ENCODE assay signal across 18 cellular contexts in the genomic region with DNA sequence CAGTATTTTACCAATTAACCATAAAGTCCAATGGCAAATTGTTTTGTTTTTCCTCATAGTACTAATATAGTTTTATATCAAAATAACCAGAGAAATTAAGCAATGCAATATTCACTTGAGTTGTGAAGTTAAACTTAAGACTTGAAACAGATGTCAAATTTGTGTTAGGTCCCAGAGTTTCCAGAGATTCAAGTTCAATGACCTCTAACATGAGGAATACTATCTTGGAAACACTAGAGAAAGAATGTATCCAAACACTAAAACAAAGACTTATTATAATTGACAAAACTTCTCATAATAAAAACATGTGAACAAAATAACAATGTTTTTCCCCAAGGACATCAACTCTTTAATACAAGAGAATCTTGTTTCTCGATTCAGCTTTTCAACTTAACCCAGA. TPM values are rescaled to one million over a fixed set of nuclear protein-coding genes. Genes with fewer than 3 reads are reported as not detected.
DNase-seq lines count a peak whose midpoint lies in the region; ATAC-seq, FAIRE-seq and TF ChIP-seq lines count a peak whose summit lies in the region.
"Had no signal": no experiment of that assay in that cellular context is flagged by ENCODE, and none has a peak within 500 bp of the region (broad histone marks: within the 10 kb centered on the region; RNA-seq: fewer than 3 reads in every experiment).

No MANE protein-coding gene starts in this region.

- peak; percentile 93 for FAIRE-seq in endometrium (lab: Jason Lieb, UNC)
- FAIRE-seq: GM12878, GM18507, HepG2, HTR-8/SVneo had no signal

- peaks cover 0 to 2% (median 0%) of the 10 kb centered on the region in 3 donors for H3K27me3 Mint-ChIP-seq in immature natural killer cell (ENCODE audit: low read depth in 3 of 3)
- H3K27me3 Mint-ChIP-seq: CD4-positive, CD25-positive, alpha-beta regulatory T cell had no signal

- no peak for ATAC-seq in left colon
- ATAC-seq: GM12878, HepG2 had no signal

- no peaks in the 10 kb centered on the region for H3K9me3 Mint-ChIP-seq in immature natural killer cell
- H3K9me3 Mint-ChIP-seq: CD4-positive, CD25-positive, alpha-beta regulatory T cell had no signal

- H3K36me3 ChIP-seq in left ventricle myocardium inferior (no peaks in the 10 kb centered on the region), right atrium auricular region (no peaks in the 10 kb centered on the region)
- H3K36me3 ChIP-seq: HAP-1 had no signal

- no peak overlapping the region for H3K4me3 Mint-ChIP-seq in immature natural killer cell
- H3K4me3 Mint-ChIP-seq: CD4-positive, CD25-positive, alpha-beta regulatory T cell had no signal

- H3K4me1 Mint-ChIP-seq in immature natural killer cell = peaks cover 28 to 49% of the 10 kb centered on the region in 2 donors
- H3K4me1 Mint-ChIP-seq: CD4-positive, CD25-positive, alpha-beta regulatory T cell had no signal

- H3K27me3 ChIP-seq in left ventricle myocardium inferior (ENCODE audit: low read depth) = no peaks in the 10 kb centered on the region
- H3K27me3 ChIP-seq in right atrium auricular region = no peaks in the 10 kb centered on the region
- H3K27me3 ChIP-seq: BLaER1 treated with 17β-estradiol and CSF1 and Interleukin-3, amounts not matched to agents 10 nM and 100 nM had no signal

- H3K27ac ChIP-seq in left ventricle myocardium inferior (replicated peaks) (peak overlapping the region; percentile 55), right atrium auricular region (no peak overlapping the region)
- H3K27ac ChIP-seq: BLaER1 treated with 17β-estradiol and CSF1 and Interleukin-3, amounts not matched to agents 10 nM and 100 nM had no signal

- H3K27ac Mint-ChIP-seq in immature natural killer cell = peak overlapping the region in 4 of 6 donors; percentile 1 to 34 (median 16)
- H3K27ac Mint-ChIP-seq: CD4-positive, CD25-positive, alpha-beta regulatory T cell had no signal

- TF ChIP-seq CTCF in left ventricle myocardium inferior (IDR thresholded peaks at IDR 0.05; ENCODE audit: borderline replicate concordance) = no peak
- no peak for TF ChIP-seq CTCF in right atrium auricular region (IDR thresholded peaks at IDR 0.05)

- no peaks in the 10 kb centered on the region for H3K9me3 ChIP-seq in left ventricle myocardium inferior (replicated peaks)
- H3K9me3 ChIP-seq in right atrium auricular region = no peaks in the 10 kb centered on the region
- H3K9me3 ChIP-seq: BLaER1 treated with 17β-estradiol and CSF1 and Interleukin-3, amounts not matched to agents 10 nM and 100 nM; HAP-1 had no signal

- DNase-seq in left ventricle myocardium inferior (no peak), right atrium auricular region (ENCODE audit: low spot score) (no peak), immature natural killer cell (no peak), left colon (no peak), NCI-H146 treated with DMSO at 0.1 percent for 48 hours (lab: John Stamatoyannopoulos, UW; ENCODE audit: unreplicated experiment) (no peak), DMS79 treated with DMSO at 0.1 percent for 48 hours (lab: John Stamatoyannopoulos, UW) (no peak)
- DNase-seq: ACHN; Calu3; CD4-positive, CD25-positive, alpha-beta regulatory T cell; DMS 273 treated with DMSO at 0.1 percent for 48 hours; GOT3 had no signal

- peaks cover 13% of the 10 kb centered on the region for H3K4me1 ChIP-seq in left ventricle myocardium inferior
- H3K4me1 ChIP-seq in right atrium auricular region = no peaks in the 10 kb centered on the region
- H3K4me1 ChIP-seq: HAP-1 had no signal

- H3K4me3 ChIP-seq in left ventricle myocardium inferior (no peak overlapping the region), right atrium auricular region (no peak overlapping the region)
- H3K4me3 ChIP-seq: BLaER1 treated with 17β-estradiol and CSF1 and Interleukin-3, amounts not matched to agents 10 nM and 100 nM; GM12878; HAP-1 had no signal

- peaks cover 9 to 31% (median 21%) of the 10 kb centered on the region in 3 donors for H3K36me3 Mint-ChIP-seq in immature natural killer cell

- intact Hi-C loops in left ventricle myocardium inferior (cut with micrococcal nuclease) = no loop called here
- intact Hi-C loops in left colon (cut with DNase I, micrococcal nuclease) = no loop called here

RNA-seq across cellular contexts. Expression of a gene that starts 18.0 kb away (rescaled TPM):
- total RNA-seq in left ventricle myocardium inferior (5.1 TPM), right atrium auricular region (10 to 100 TPM in 1 of 2 donors, 1 to 10 TPM in 1; 6.2 to 10.6 TPM), left colon (10 to 100 TPM; 22.9 to 27.4 TPM)
- 10 to 100 TPM; 32.3 to 66.8 (median 42.4) TPM for polyA plus RNA-seq in immature natural killer cell
